In genomic region chr2:232957607-232958211, GRCh38 we compare ENCODE assay signal across 30 cellular contexts. TPM values are rescaled to one million over a fixed set of nuclear protein-coding genes. Genes with fewer than 3 reads are reported as not detected.
DNase-seq lines count a peak whose midpoint lies in the region; ATAC-seq and TF ChIP-seq lines count a peak whose summit lies in the region.
"Had no signal": no experiment of that assay in that cellular context is flagged by ENCODE, and none has a peak within 500 bp of the region (broad histone marks: within the 10 kb centered on the region; RNA-seq: fewer than 3 reads in every experiment).

No MANE protein-coding gene starts in this region.

- no peaks in the 10 kb centered on the region for H3K9me3 Mint-ChIP-seq in CD4-positive, alpha-beta T cell

- peak overlapping the region; percentile 61 for H3K4me2 ChIP-seq in MM.1S (ENCODE audit: low read depth, low read length)
- H3K4me2 ChIP-seq: hepatocyte had no signal

- H3K27me3 ChIP-seq in GM06990 (replicated peaks; ENCODE audit: control insufficient read depth, insufficient read depth, low read length) (no peaks in the 10 kb centered on the region), MM.1S (replicated peaks; ENCODE audit: insufficient read depth, low read length) (no peaks in the 10 kb centered on the region)
- no peaks in the 10 kb centered on the region for H3K27me3 ChIP-seq in CD4-positive, alpha-beta T cell (ENCODE audit: control insufficient read depth, insufficient read depth, low read length)
- H3K27me3 ChIP-seq: body of pancreas, hepatocyte had no signal

- H3K27me3 Mint-ChIP-seq in CD4-positive, alpha-beta T cell: peaks cover 10% of the 10 kb centered on the region

- H3K9ac ChIP-seq in MM.1S (ENCODE audit: low read length): 0 out of 2 replicates have a peak overlapping the region, but pooled peaks have one; percentile 23

- H3K27ac ChIP-seq in MM.1S (ENCODE audit: low read length): peak overlapping the region; percentile 89; the same call in 1 of the 2 replicates
- no peak overlapping the region for H3K27ac ChIP-seq in CD4-positive, alpha-beta T cell (ENCODE audit: low read depth, low read length)
- H3K27ac ChIP-seq: body of pancreas, hepatocyte, left lung, skin epidermis, suprapubic skin had no signal

- CTCF ChIA-PET in CD4-positive, alpha-beta T cell (lab: Charles Lee): no interaction called here

- intact Hi-C loops in CD4-positive, alpha-beta T cell (cut with DNase I, micrococcal nuclease): no loop called here

- peak; percentile 58 for ATAC-seq in GM21529 (IDR thresholded peaks at IDR 0.05; ENCODE audit: unreplicated experiment)
- ATAC-seq in CD4-positive, alpha-beta T cell (ENCODE audit: poor library complexity): no peak
- ATAC-seq in GM19467 (IDR thresholded peaks at IDR 0.05; ENCODE audit: unreplicated experiment): no peak
- ATAC-seq: body of pancreas; left lung; naive thymus-derived CD4-positive, alpha-beta T cell; Right ventricle myocardium inferior had no signal

- DNase-seq in GM06990 (ENCODE audit: extremely low read depth, insufficient read length) (peak; percentile 56), MM.1S (peak; percentile 78), inferior parietal cortex (ENCODE audit: extremely low spot score) (peak; percentile 22), NCI-H2081 treated with DMSO at 0.1 percent for 48 hours (lab: John Stamatoyannopoulos, UW) (no peak)
- no peak for DNase-seq in CD4-positive, alpha-beta T cell
- no peak for DNase-seq in activated naive CD4-positive, alpha-beta T cell treated with anti-CD3 and anti-CD28 coated beads, Interleukin-2, amount 50 U/mL, for 16 hours
- DNase-seq: activated CD4-positive, alpha-beta memory T cell treated with anti-CD3 and anti-CD28 coated beads for 36 hours; activated effector memory CD4-positive, alpha-beta T cell treated with Interleukin-2 at 50 U/mL for 16 hours; activated T-cell treated with anti-CD3 and anti-CD28 coated beads for 4 hours; AML-193; body of pancreas; DMS53; effector CD8-positive, alpha-beta T cell; GF-D8; IMR-90; left lung; naive thymus-derived CD4-positive, alpha-beta T cell; NCI-H1105; NCI-H2029; NCI-H345; NCI-H748 treated with DMSO at 0.1 percent for 48 hours; stimulated activated CD4-positive, alpha-beta T cell treated with anti-CD3 and anti-CD28 coated beads, Interleukin-2, amount 100 ng/mL, for 24 hours had no signal

- H3K36me3 ChIP-seq in GM06990 (ENCODE audit: control insufficient read depth, insufficient read depth, low read length): no peaks in the 10 kb centered on the region
- H3K36me3 ChIP-seq in MM.1S (replicated peaks; ENCODE audit: insufficient read depth, low read length): no peaks in the 10 kb centered on the region
- H3K36me3 ChIP-seq: HAP-1, left lung, suprapubic skin had no signal

- no peak for TF ChIP-seq CTCF in GM06990 (IDR thresholded peaks at IDR 0.05; ENCODE audit: insufficient read depth, low read length, poor library complexity, severe bottlenecking)
- TF ChIP-seq CTCF in MM.1S (IDR thresholded peaks at IDR 0.05; ENCODE audit: low read length): no peak
- TF ChIP-seq CTCF in CD4-positive, alpha-beta T cell (IDR thresholded peaks at IDR 0.05): no peak

- no peaks in the 10 kb centered on the region for H4K20me1 ChIP-seq in MM.1S (ENCODE audit: insufficient read depth, low read length)

- H3K36me3 Mint-ChIP-seq in CD4-positive, alpha-beta T cell (ENCODE audit: low read depth): no peaks in the 10 kb centered on the region
- H3K36me3 Mint-ChIP-seq: activated CD4-positive, alpha-beta memory T cell treated with anti-CD3 and anti-CD28 coated beads for 36 hours; naive thymus-derived CD4-positive, alpha-beta T cell had no signal

- peaks cover 10% of the 10 kb centered on the region for H3F3A ChIP-seq in MM.1S (ENCODE audit: insufficient read depth, low read length)

- H3K9me2 ChIP-seq in MM.1S (replicated peaks; ENCODE audit: insufficient read depth, low read length): no peaks in the 10 kb centered on the region

- no peaks in the 10 kb centered on the region for H3K9me3 ChIP-seq in MM.1S (replicated peaks; ENCODE audit: insufficient read depth, low read length)
- peaks cover 5% of the 10 kb centered on the region for H3K9me3 ChIP-seq in CD4-positive, alpha-beta T cell (ENCODE audit: control insufficient read depth, low read length)
- H3K9me3 ChIP-seq: body of pancreas, suprapubic skin had no signal

- H2AFZ ChIP-seq in MM.1S (ENCODE audit: low read length): peak overlapping the region; percentile 70; the same call in 1 of the 2 replicates
- H2AFZ ChIP-seq: hepatocyte had no signal

- no peak overlapping the region for H3K4me3 Mint-ChIP-seq in CD4-positive, alpha-beta T cell
- H3K4me3 Mint-ChIP-seq: activated CD4-positive, alpha-beta memory T cell treated with anti-CD3 and anti-CD28 coated beads for 36 hours; naive thymus-derived CD4-positive, alpha-beta T cell had no signal

- H3K4me1 Mint-ChIP-seq in CD4-positive, alpha-beta T cell (ENCODE audit: low read depth): no peaks in the 10 kb centered on the region
- H3K4me1 Mint-ChIP-seq: naive thymus-derived CD4-positive, alpha-beta T cell had no signal

- H3K4me3 ChIP-seq in GM06990 (replicated peaks; ENCODE audit: low read depth, low read length) (peak overlapping the region; percentile 20; the same call in 1 of the 2 replicates), MM.1S (ENCODE audit: low read length) (no peak overlapping the region)
- H3K4me3 ChIP-seq: body of pancreas, HAP-1, hepatocyte, left lung, skin epidermis, suprapubic skin had no signal

- H3K79me2 ChIP-seq in MM.1S (ENCODE audit: low read length): no peaks in the 10 kb centered on the region
- H3K79me2 ChIP-seq: hepatocyte had no signal

- H3K4me1 ChIP-seq in MM.1S (ENCODE audit: low read length): peaks cover 15% of the 10 kb centered on the region
- H3K4me1 ChIP-seq: body of pancreas, HAP-1, left lung, suprapubic skin had no signal

- POLR2A ChIA-PET in CD4-positive, alpha-beta T cell (lab: Charles Lee): no interaction called here

- H3K27ac Mint-ChIP-seq in CD4-positive, alpha-beta T cell: no peak overlapping the region
- H3K27ac Mint-ChIP-seq: activated CD4-positive, alpha-beta memory T cell treated with anti-CD3 and anti-CD28 coated beads for 36 hours; naive thymus-derived CD4-positive, alpha-beta T cell had no signal

RNA-seq across cellular contexts. Expression of gene NGEF, which starts 55.3 kb away (rescaled TPM):
- total RNA-seq in CD4-positive, alpha-beta T cell: not detected
- total RNA-seq: naive thymus-derived CD4-positive, alpha-beta T cell; osteoblast had no signal

Comparison
In these comparisons a context has a peak if more than half of its experiments do, and no peak if none do; other contexts are left out.
1. DNase-seq: peak in GM06990 (single experiment), MM.1S (single experiment) and inferior parietal cortex (single experiment); none in NCI-H2081 treated with DMSO at 0.1 percent for 48 hours (single experiment), CD4-positive, alpha-beta T cell (0 of 10) and activated naive CD4-positive, alpha-beta T cell treated with anti-CD3 and anti-CD28 coated beads, Interleukin-2, amount 50 U/mL, for 16 hours (single experiment).